ENCODE assay signal across 13 cellular contexts in genomic region chr10:24428410-24428782, GRCh38.
DNase-seq lines count a peak whose midpoint lies in the region; ATAC-seq and TF ChIP-seq lines count a peak whose summit lies in the region.
"Had no signal": no experiment of that assay in that cellular context is flagged by ENCODE, and none has a peak within 500 bp of the region (broad histone marks: within the 10 kb centered on the region; RNA-seq: fewer than 3 reads in every experiment).

No MANE protein-coding gene starts in this region.

- H3K4me1 ChIP-seq in Caco-2 (peaks cover 34% of the 10 kb centered on the region), breast epithelium (peaks cover 0 to 5% of the 10 kb centered on the region in 2 donors)

- ATAC-seq in left lobe of liver: peak; percentile 44
- ATAC-seq in HG03439 (IDR thresholded peaks at IDR 0.05; ENCODE audit: unreplicated experiment): no peak
- ATAC-seq: activated T-cell treated with anti-CD3 and anti-CD28 coated beads, Interleukin-2, amount 50 U/mL, for 72 hours had no signal

- no peak for TF ChIP-seq POLR2A in breast epithelium (IDR thresholded peaks at IDR 0.05)

- H3K4me1 Mint-ChIP-seq in Caco-2 (ENCODE audit: low read depth, unreplicated experiment): peaks cover 31% of the 10 kb centered on the region

- peak overlapping the region; percentile 77 to 82 for H3K27ac ChIP-seq in breast epithelium

- H3K36me3 ChIP-seq in Caco-2 (ENCODE audit: control insufficient read depth, insufficient read depth, low read length) (0 out of 2 replicates have a peak, but pooled peaks cover 1% of the 10 kb centered on the region), breast epithelium (no peaks in the 10 kb centered on the region)

- peak overlapping the region; percentile 76 for H3K27ac Mint-ChIP-seq in Caco-2 (ENCODE audit: unreplicated experiment)
- H3K27ac Mint-ChIP-seq: activated T-cell treated with anti-CD3 and anti-CD28 coated beads, Interleukin-2, amount 50 U/mL, for 72 hours; progenitor cell of endocrine pancreas had no signal

- POLR2A ChIA-PET in Caco-2 (lab: Charles Lee): interaction anchor here (0.5 kb wide), 1 partner anchor 220 kb away, joined by 3 read pairs; no protein-coding TSS in a partner anchor

- H3K9me3 ChIP-seq in Caco-2 (no peaks in the 10 kb centered on the region), breast epithelium (no peaks in the 10 kb centered on the region)

- no peaks in the 10 kb centered on the region for H3K9me3 Mint-ChIP-seq in Caco-2 (ENCODE audit: unreplicated experiment)

- no peaks in the 10 kb centered on the region for H3K27me3 ChIP-seq in Caco-2 (replicated peaks; ENCODE audit: control insufficient read depth, insufficient read depth, low read length)
- no peaks in the 10 kb centered on the region for H3K27me3 ChIP-seq in breast epithelium

- peaks cover 45% of the 10 kb centered on the region for H3K36me3 Mint-ChIP-seq in Caco-2 (ENCODE audit: insufficient read depth, unreplicated experiment)

- H3K4me3 ChIP-seq in Caco-2 (ENCODE audit: low read depth, low read length) (no peak overlapping the region), breast epithelium (no peak overlapping the region)

- no peaks in the 10 kb centered on the region for H3K27me3 Mint-ChIP-seq in Caco-2 (ENCODE audit: insufficient read depth, unreplicated experiment)
- H3K27me3 Mint-ChIP-seq: progenitor cell of endocrine pancreas had no signal

- BruUV-seq in Caco-2 (replicated peaks; lab: Mats Ljungman, UMichigan): no TSS peak

- peak in 1 of 2 experiments; percentile 30 for DNase-seq in Caco-2
- DNase-seq in M059J (ENCODE audit: low read depth): peak; percentile 67
- no peak for DNase-seq in breast epithelium (ENCODE audit: low spot score in 2 of 2)
- DNase-seq in left lobe of liver (ENCODE audit: low spot score): no peak
- DNase-seq in NCI-H2196 (lab: John Stamatoyannopoulos, UW; ENCODE audit: unreplicated experiment): no peak
- no peak for DNase-seq in SKM-1 treated with dmso at 0.1 percent for 144 hours (lab: John Stamatoyannopoulos, UW; ENCODE audit: unreplicated experiment)
- DNase-seq in NCI-H128 (lab: John Stamatoyannopoulos, UW; ENCODE audit: unreplicated experiment): no peak
- DNase-seq: activated CD4-positive, alpha-beta T cell treated with anti-CD3 and anti-CD28 coated beads for 4 hours; activated T-cell treated with anti-CD3 and anti-CD28 coated beads, Interleukin-2, amount 50 U/mL, for 72 hours; stimulated activated CD4-positive, alpha-beta T cell treated with anti-CD3 and anti-CD28 coated beads, Interleukin-1b, Interleukin-23, amount 100 ng/mL, for 48 hours; stimulated activated naive CD4-positive, alpha-beta T cell treated with Interleukin-2 at 50 U/mL for 16 hours had no signal

- no peak overlapping the region for H3K4me3 Mint-ChIP-seq in Caco-2 (ENCODE audit: unreplicated experiment)
- H3K4me3 Mint-ChIP-seq: activated T-cell treated with anti-CD3 and anti-CD28 coated beads, Interleukin-2, amount 50 U/mL, for 72 hours had no signal

- intact Hi-C loops in Caco-2 (cut with micrococcal nuclease; ENCODE audit: unreplicated experiment) (no loop called here), breast epithelium (cut with DNase I; ENCODE audit: low total_unique reads) (no loop called here)

- CTCF ChIA-PET in Caco-2 (lab: Charles Lee): interaction anchor here (0.6 kb wide), 1 partner anchor 9 kb away, joined by 4 read pairs; no protein-coding TSS in a partner anchor

- no peak for TF ChIP-seq CTCF in Caco-2 (IDR thresholded peaks at IDR 0.05; ENCODE audit: insufficient read depth in 1 of 2, low read depth in 1 of 2, low read length in 1 of 2, severe bottlenecking in 1 of 2, unreplicated experiment in 1 of 2)
- TF ChIP-seq CTCF in breast epithelium (IDR thresholded peaks at IDR 0.05): no peak
